33 cellular contexts compared by ENCODE assay signal in genomic region chr9:130905902-130906726, GRCh38. TPM values are rescaled to one million over a fixed set of nuclear protein-coding genes. Genes with fewer than 3 reads are reported as not detected.
"Had no signal": no experiment of that assay in that cellular context is flagged by ENCODE, and none has a peak within 500 bp of the region (broad histone marks: within the 10 kb centered on the region; RNA-seq: fewer than 3 reads in every experiment).

No MANE protein-coding gene starts in this region.

- H3K36me3 ChIP-seq: brain microvascular endothelial cell, esophagus muscularis mucosa, gastrocnemius medialis, heart left ventricle had no signal

- H3K27ac ChIP-seq: brain microvascular endothelial cell, coronary artery, dorsolateral prefrontal cortex, esophagus muscularis mucosa, foreskin keratinocyte, gastrocnemius medialis, heart left ventricle had no signal

- DNase-seq: activated CD4-positive, alpha-beta memory T cell treated with anti-CD3 and anti-CD28 coated beads, Interleukin-2, amount 10 ng/mL, durations not matched to agents 7 days and 5 days; activated CD4-positive, alpha-beta T cell treated with anti-CD3 and anti-CD28 coated beads for 36 hours; activated CD4-positive, alpha-beta T cell treated with anti-CD3 and anti-CD28 coated beads, Interleukin-2, amount 10 ng/mL, durations not matched to agents 24 days and 14 days; activated CD4-positive, alpha-beta T cell treated with anti-CD3 and anti-CD28 coated beads, Interleukin-2, amount 50 U/mL, for 4 hours; activated CD4-positive, CD25-positive, alpha-beta regulatory T cell; activated CD4-positive, CD25-positive, alpha-beta regulatory T cell treated with anti-CD3 and anti-CD28 coated beads, Interleukin-2, amount 50 U/mL, for 72 hours; activated CD8-positive, alpha-beta memory T cell treated with anti-CD3 and anti-CD28 coated beads, Interleukin-2, amount 50 U/mL, for 48 hours; activated effector memory CD4-positive, alpha-beta T cell treated with Interleukin-2 at 50 U/mL for 16 hours; activated gamma-delta T cell treated with Interleukin-2 at 50 U/mL for 16 hours; activated naive CD4-positive, alpha-beta T cell treated with anti-CD3 and anti-CD28 coated beads, Interleukin-2, amount 50 U/mL, for 16 hours; activated naive CD4-positive, alpha-beta T cell treated with Interleukin-2 at 50 U/mL for 16 hours; activated T-cell treated with anti-CD3 and anti-CD28 coated beads for 4 hours; activated T-cell treated with anti-CD3 and anti-CD28 coated beads, Interleukin-2, amount 50 U/mL, for 24 hours; activated T-cell treated with anti-CD3 and anti-CD28 coated beads, Interleukin-2, amount 50 U/mL, for 72 hours; amniotic stem cell; anterior cingulate cortex; brain microvascular endothelial cell; dorsolateral prefrontal cortex; effector memory CD8-positive, alpha-beta T cell; erythroblast; foreskin keratinocyte; gastrocnemius medialis; glutamatergic neuron; heart left ventricle; T-helper 2 cell had no signal

- H3K4me1 ChIP-seq: esophagus muscularis mucosa, gastrocnemius medialis, heart left ventricle had no signal

- H3K4me3 ChIP-seq: coronary artery, dorsolateral prefrontal cortex, esophagus muscularis mucosa, gastrocnemius medialis, heart left ventricle had no signal

- H3K9me3 ChIP-seq: esophagus muscularis mucosa, gastrocnemius medialis, heart left ventricle had no signal

- FAIRE-seq: astrocyte, bronchial epithelial cell had no signal

- ATAC-seq: activated CD4-positive, alpha-beta T cell treated with anti-CD3 and anti-CD28 coated beads for 36 hours; activated T-cell treated with anti-CD3 and anti-CD28 coated beads, Interleukin-2, amount 50 U/mL, for 72 hours; activated T-helper 17 cell treated with anti-CD3 and anti-CD28 coated beads, Interleukin-2, amount 50 U/mL, for 72 hours; effector memory CD8-positive, alpha-beta T cell; foreskin keratinocyte; gastrocnemius medialis; heart left ventricle had no signal

RNA-seq across cellular contexts. Expression of gene QRFP, which starts 9.5 kb away (rescaled TPM):
- total RNA-seq: activated CD4-positive, alpha-beta memory T cell treated with anti-CD3 and anti-CD28 coated beads, Interleukin-2, amount 10 ng/mL, durations not matched to agents 7 days and 5 days; activated CD4-positive, alpha-beta T cell treated with anti-CD3 and anti-CD28 coated beads for 36 hours; activated CD4-positive, alpha-beta T cell treated with anti-CD3 and anti-CD28 coated beads, Interleukin-2, amount 10 ng/mL, durations not matched to agents 24 days and 14 days; activated T-cell treated with anti-CD3 and anti-CD28 coated beads, Interleukin-2, amount 50 U/mL, for 72 hours; activated T-helper 17 cell treated with anti-CD3 and anti-CD28 coated beads, Interleukin-2, amount 50 U/mL, for 72 hours; astrocyte; bronchial epithelial cell; cardiac septum; cerebellum; dorsolateral prefrontal cortex; esophagus muscularis mucosa; foreskin keratinocyte; gastrocnemius medialis; heart left ventricle; T-helper 1 cell treated with Interleukin-12 subunit alpha and Interleukin-12 subunit beta and Interleukin-4 antibody, amounts not matched to agents 30 ng/mL and 1 ng/mL, for 36 hours had no signal
- polyA plus RNA-seq: foreskin keratinocyte, heart left ventricle had no signal

RNA-seq across cellular contexts. Expression of gene FIBCD1, which starts 32.9 kb away (rescaled TPM):
- total RNA-seq: activated CD4-positive, alpha-beta memory T cell treated with anti-CD3 and anti-CD28 coated beads, Interleukin-2, amount 10 ng/mL, durations not matched to agents 7 days and 5 days; activated CD4-positive, alpha-beta T cell treated with anti-CD3 and anti-CD28 coated beads for 36 hours; activated CD4-positive, alpha-beta T cell treated with anti-CD3 and anti-CD28 coated beads, Interleukin-2, amount 10 ng/mL, durations not matched to agents 24 days and 14 days; activated T-cell treated with anti-CD3 and anti-CD28 coated beads, Interleukin-2, amount 50 U/mL, for 72 hours; activated T-helper 17 cell treated with anti-CD3 and anti-CD28 coated beads, Interleukin-2, amount 50 U/mL, for 72 hours; gastrocnemius medialis; T-helper 1 cell treated with Interleukin-12 subunit alpha and Interleukin-12 subunit beta and Interleukin-4 antibody, amounts not matched to agents 30 ng/mL and 1 ng/mL, for 36 hours had no signal
